15 cellular contexts compared by ENCODE assay signal in the genomic region with DNA sequence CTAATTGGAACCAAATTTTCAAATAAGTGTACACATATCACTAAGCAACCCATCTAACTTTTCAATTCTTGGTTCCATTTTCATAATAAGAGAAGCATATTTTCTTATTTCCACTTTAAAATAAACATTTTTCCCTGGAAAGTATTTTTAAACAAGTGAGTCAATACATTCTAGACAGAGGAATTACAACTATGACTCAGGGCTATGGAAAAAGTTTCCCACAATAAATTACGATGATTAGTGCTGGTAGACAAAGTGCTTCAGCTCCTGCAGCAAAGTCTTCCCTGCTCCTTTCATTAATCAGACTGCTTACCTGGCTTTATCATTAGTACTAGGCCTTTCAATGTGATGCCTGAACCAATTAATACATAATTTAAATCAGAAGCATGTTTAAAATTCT.
DNase-seq lines count a peak whose midpoint lies in the region; ATAC-seq and TF ChIP-seq lines count a peak whose summit lies in the region.
"Had no signal": no experiment of that assay in that cellular context is flagged by ENCODE, and none has a peak within 500 bp of the region (broad histone marks: within the 10 kb centered on the region; RNA-seq: fewer than 3 reads in every experiment).

No MANE protein-coding gene starts in this region.

- peaks cover 7% of the 10 kb centered on the region for H3K9me3 Mint-ChIP-seq in chondrocyte (ENCODE audit: low read depth)
- H3K9me3 Mint-ChIP-seq in stimulated activated naive CD8-positive, alpha-beta T cell treated with anti-CD3 and anti-CD28 coated beads, Interleukin-15, amount 100 ng/mL, for 72 hours: no peaks in the 10 kb centered on the region
- H3K9me3 Mint-ChIP-seq: activated CD8-positive, alpha-beta T cell treated with anti-CD3 and anti-CD28 coated beads for 36 hours had no signal

- no peaks in the 10 kb centered on the region for H3K9me3 ChIP-seq in left lung
- H3K9me3 ChIP-seq: lower lobe of right lung, stomach had no signal

- no peaks in the 10 kb centered on the region for H3K27me3 ChIP-seq in left lung
- H3K27me3 ChIP-seq: stomach had no signal

- H3K36me3 Mint-ChIP-seq in chondrocyte (ENCODE audit: low read depth): no peaks in the 10 kb centered on the region

- no peak overlapping the region for H3K4me3 Mint-ChIP-seq in chondrocyte (ENCODE audit: unreplicated experiment)
- H3K4me3 Mint-ChIP-seq in stimulated activated naive CD8-positive, alpha-beta T cell treated with anti-CD3 and anti-CD28 coated beads, Interleukin-15, amount 100 ng/mL, for 72 hours: no peak overlapping the region
- H3K4me3 Mint-ChIP-seq: activated CD8-positive, alpha-beta T cell treated with anti-CD3 and anti-CD28 coated beads for 36 hours had no signal

- H3K27ac Mint-ChIP-seq in chondrocyte (ENCODE audit: unreplicated experiment): peak overlapping the region; percentile 89
- H3K27ac Mint-ChIP-seq in stimulated activated naive CD8-positive, alpha-beta T cell treated with anti-CD3 and anti-CD28 coated beads, Interleukin-15, amount 100 ng/mL, for 72 hours: no peak overlapping the region
- H3K27ac Mint-ChIP-seq: activated CD8-positive, alpha-beta T cell treated with anti-CD3 and anti-CD28 coated beads for 36 hours had no signal

- no peak overlapping the region for H3K4me3 ChIP-seq in left lung
- H3K4me3 ChIP-seq: GM12878, lower lobe of right lung, stomach had no signal

- intact Hi-C loops in left lung (cut with DNase I): no loop called here

- H3K4me1 ChIP-seq in left lung: peaks cover under 1 to 1% of the 10 kb centered on the region in 2 donors
- H3K4me1 ChIP-seq: lower lobe of right lung had no signal

- H3K27ac ChIP-seq in left lung: no peak overlapping the region
- H3K27ac ChIP-seq: lower lobe of right lung, stomach had no signal

- no peaks in the 10 kb centered on the region for H3K27me3 Mint-ChIP-seq in chondrocyte (ENCODE audit: low read depth)
- H3K27me3 Mint-ChIP-seq in stimulated activated naive CD8-positive, alpha-beta T cell treated with anti-CD3 and anti-CD28 coated beads, Interleukin-15, amount 100 ng/mL, for 72 hours: peaks cover 24% of the 10 kb centered on the region

- ATAC-seq in left lung (peak; percentile 21), HG03439 (IDR thresholded peaks at IDR 0.05; ENCODE audit: unreplicated experiment) (no peak)
- ATAC-seq in stimulated activated naive CD8-positive, alpha-beta T cell treated with anti-CD3 and anti-CD28 coated beads, Interleukin-15, amount 100 ng/mL, for 72 hours: no peak
- ATAC-seq in activated CD4-positive, CD25-positive, alpha-beta regulatory T cell treated with anti-CD3 and anti-CD28 coated beads, Interleukin-2, amount 50 U/mL, for 24 hours: no peak
- ATAC-seq: activated CD8-positive, alpha-beta T cell treated with anti-CD3 and anti-CD28 coated beads for 36 hours; GM12878; lower lobe of right lung had no signal

- no peak for TF ChIP-seq CTCF in chondrocyte (IDR thresholded peaks at IDR 0.05)
- TF ChIP-seq CTCF in left lung (IDR thresholded peaks at IDR 0.05): no peak

- peaks cover 79% of the 10 kb centered on the region for H3K4me1 Mint-ChIP-seq in chondrocyte (ENCODE audit: low read depth)
- no peaks in the 10 kb centered on the region for H3K4me1 Mint-ChIP-seq in stimulated activated naive CD8-positive, alpha-beta T cell treated with anti-CD3 and anti-CD28 coated beads, Interleukin-15, amount 100 ng/mL, for 72 hours

- DNase-seq in AG08395 (ENCODE audit: low spot score) (peak; percentile 43), M059J (ENCODE audit: low read depth) (peak; percentile 91), chondrocyte (ENCODE audit: low spot score) (no peak), left lung (no peak), activated T-cell treated with anti-CD3 and anti-CD28 coated beads for 4 hours (no peak)
- DNase-seq in stimulated activated naive CD8-positive, alpha-beta T cell treated with anti-CD3 and anti-CD28 coated beads, Interleukin-15, amount 100 ng/mL, for 72 hours: no peak
- DNase-seq: activated CD8-positive, alpha-beta T cell treated with anti-CD3 and anti-CD28 coated beads for 36 hours; hypothalamus; lower lobe of right lung; MV-4-11; NCI-H2171; stomach had no signal

- no peaks in the 10 kb centered on the region for H3K36me3 ChIP-seq in left lung
- H3K36me3 ChIP-seq: lower lobe of right lung, stomach had no signal

Comparison
In these comparisons a context has a peak if more than half of its experiments do, and no peak if none do; other contexts are left out.
1. DNase-seq: peak in AG08395 (single experiment) and M059J (single experiment); none in chondrocyte (single experiment), left lung (0 of 2), stimulated activated naive CD8-positive, alpha-beta T cell treated with anti-CD3 and anti-CD28 coated beads, Interleukin-15, amount 100 ng/mL, for 72 hours (0 of 2) and activated T-cell treated with anti-CD3 and anti-CD28 coated beads for 4 hours (single experiment).